Comparison of ENCODE assay signal across 15 cellular contexts in the genomic region with DNA sequence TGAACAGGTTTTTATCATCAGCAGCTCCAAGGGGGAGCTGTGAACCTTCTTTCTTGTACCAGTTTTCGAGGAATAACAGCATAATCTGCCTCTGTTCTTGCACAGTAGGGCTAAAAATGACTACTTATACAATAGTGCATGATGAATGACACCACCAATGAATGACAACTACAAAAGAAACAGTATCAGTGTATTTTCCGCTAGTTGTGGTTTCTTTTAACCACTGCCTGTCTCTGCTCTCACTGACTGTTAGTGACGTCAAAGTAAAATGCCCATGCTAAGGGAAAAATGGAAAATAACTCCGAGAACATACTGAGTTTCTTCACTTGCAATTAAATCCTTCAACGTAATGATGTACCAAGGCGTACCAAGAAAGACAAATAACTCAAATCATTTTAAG.
"Had no signal": no experiment of that assay in that cellular context is flagged by ENCODE, and none has a peak within 500 bp of the region (broad histone marks: within the 10 kb centered on the region; RNA-seq: fewer than 3 reads in every experiment).

No MANE protein-coding gene starts in this region.

- ATAC-seq: upper lobe of right lung had no signal

- DNase-seq: activated CD4-positive, alpha-beta T cell treated with anti-CD3 and anti-CD28 coated beads for 4 hours; activated CD8-positive, alpha-beta memory T cell treated with anti-CD3 and anti-CD28 coated beads for 24 hours; activated CD8-positive, alpha-beta memory T cell treated with anti-CD3 and anti-CD28 coated beads, Interleukin-2, amount 50 U/mL, for 48 hours; activated naive CD4-positive, alpha-beta T cell; cerebellar nuclear complex; cortex of kidney; erythroblast; foreskin melanocyte; hypothalamus; islet precursor cell; SJCRH30; upper lobe of right lung had no signal

- H3K4me3 Mint-ChIP-seq: mesothelial cell of epicardium; nephron; T-helper 1 cell treated with Interleukin-12 subunit alpha and Interleukin-12 subunit beta and Interleukin-4 antibody, amounts not matched to agents 30 μg/mL and 1 μg/mL, for 36 hours had no signal

- H3K27ac Mint-ChIP-seq: mesothelial cell of epicardium; T-helper 1 cell treated with Interleukin-12 subunit alpha and Interleukin-12 subunit beta and Interleukin-4 antibody, amounts not matched to agents 30 μg/mL and 1 μg/mL, for 36 hours had no signal

- H3K36me3 Mint-ChIP-seq: mesothelial cell of epicardium had no signal

- H3K9me3 Mint-ChIP-seq: nephron; T-helper 1 cell treated with Interleukin-12 subunit alpha and Interleukin-12 subunit beta and Interleukin-4 antibody, amounts not matched to agents 30 μg/mL and 1 μg/mL, for 36 hours had no signal
